In the genomic region with DNA sequence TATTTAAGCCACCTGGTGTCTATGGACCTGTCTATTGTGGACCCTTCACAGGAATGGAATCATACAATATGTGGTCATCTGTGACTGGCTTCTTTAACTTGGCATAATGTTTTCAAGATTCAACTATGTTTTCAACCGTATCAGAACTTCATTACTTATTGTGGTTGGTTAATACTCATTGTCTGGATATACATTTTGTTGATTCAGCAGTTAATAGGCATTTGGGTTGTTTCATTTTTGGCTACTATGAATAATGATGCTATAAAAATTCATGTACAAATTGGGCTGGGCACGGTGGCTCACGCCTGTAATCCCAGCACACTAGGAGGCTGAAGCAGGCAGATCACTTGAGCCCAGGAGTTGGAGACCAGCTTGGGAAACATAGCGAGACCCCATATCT, we compare ENCODE assay signal across 29 cellular contexts. TPM values are rescaled to one million over a fixed set of nuclear protein-coding genes. Genes with fewer than 3 reads are reported as not detected.
DNase-seq lines count a peak whose midpoint lies in the region; ATAC-seq, FAIRE-seq and TF ChIP-seq lines count a peak whose summit lies in the region.
"Had no signal": no experiment of that assay in that cellular context is flagged by ENCODE, and none has a peak within 500 bp of the region (broad histone marks: within the 10 kb centered on the region; RNA-seq: fewer than 3 reads in every experiment).

No MANE protein-coding gene starts in this region.

- TF ChIP-seq CTCF in HepG2 (CRISPR knock-in tag; IDR thresholded peaks at IDR 0.05) (no peak), right lobe of liver (IDR thresholded peaks at IDR 0.05) (no peak), K562 (IDR thresholded peaks at IDR 0.05 in 2 of 3, conservative IDR thresholded peaks at IDR 0.05 in 1 of 3; ENCODE audit: insufficient read depth in 2 of 3, low read depth in 1 of 3, low read length in 3 of 3) (no peak)

- no peak overlapping the region for H3K4me2 ChIP-seq in HepG2 (ENCODE audit: low read depth, low read length)
- H3K4me2 ChIP-seq in K562 (ENCODE audit: insufficient read depth, low read length), result no peak overlapping the region
- H3K4me2 ChIP-seq: BLaER1 had no signal

- H3K4me1 ChIP-seq in HepG2 (ENCODE audit: insufficient read depth, low read length) (peaks cover 29% of the 10 kb centered on the region), right lobe of liver (peaks cover 0 to 12% (median 3%) of the 10 kb centered on the region in 4 donors), K562 (replicated peaks in 1 of 2; ENCODE audit: control insufficient read depth in 2 of 2, insufficient read depth in 2 of 2, low read length in 2 of 2) (peaks cover 0 to 19% of the 10 kb centered on the region in 2 experiments; a peak in 1 of 5 replicates)
- H3K4me1 ChIP-seq: BE2C had no signal

- no peaks in the 10 kb centered on the region for H3K9me1 ChIP-seq in K562 (ENCODE audit: control insufficient read depth, insufficient read depth, low read length)

- no peak for DNase-seq in HepG2 (ENCODE audit: low spot score)
- DNase-seq in right lobe of liver, result no peak
- DNase-seq in K562 (ENCODE audit: extremely low read depth in 1 of 4, low spot score in 3 of 4), result no peak
- DNase-seq in NCI-H2227 (lab: John Stamatoyannopoulos, UW; ENCODE audit: unreplicated experiment), result no peak
- DNase-seq in SKM-1 (lab: John Stamatoyannopoulos, UW; ENCODE audit: unreplicated experiment), result no peak
- DNase-seq: ACHN; BE2C; C1 segment of cervical spinal cord; CD4-positive, alpha-beta memory T cell; CD4-positive, CD25-positive, alpha-beta regulatory T cell; CD8-positive, alpha-beta memory T cell; COR-L47; DMS 273 treated with DMSO at 0.1 percent for 48 hours; DMS153; DMS53; DMS79; DND-41; EL; GDM1 had no signal

- WGBS in HepG2 (ENCODE audit: low lambda C conversion rate), result 98% methylated on average over 4 of the region's 4 CpGs
- 88% methylated on average over 4 of the region's 4 CpGs for WGBS in right lobe of liver (ENCODE audit: insufficient coverage, low coverage, low lambda C conversion rate, missing lambda C conversion rate)
- 62% methylated on average over 4 of the region's 4 CpGs for WGBS in K562 (ENCODE audit: insufficient coverage, low coverage, missing lambda C conversion rate)

- CTCF ChIA-PET in HepG2 (lab: Yijun Ruan, JAX; ENCODE audit: low intra/inter-chr PET ratio, low total read pairs) (no interaction called here), K562 (lab: Yijun Ruan, JAX; ENCODE audit: low intra/inter-chr PET ratio) (no interaction called here)

- H3K27me3 ChIP-seq in HepG2 (ENCODE audit: control insufficient read depth in 1 of 2, insufficient read depth in 2 of 2, low read length in 2 of 2), result no peaks in the 10 kb centered on the region
- H3K27me3 ChIP-seq in right lobe of liver, result no peaks in the 10 kb centered on the region
- H3K27me3 ChIP-seq in K562 (ENCODE audit: control insufficient read depth in 2 of 2, insufficient read depth in 2 of 2, low read length in 2 of 2), result no peaks in the 10 kb centered on the region; a peak in 1 of 5 replicates
- H3K27me3 ChIP-seq: BE2C, BLaER1 had no signal

- FAIRE-seq in HepG2 (lab: Jason Lieb, UNC) (no peak), K562 (lab: Jason Lieb, UNC) (no peak)
- FAIRE-seq: GM12878, GM12892, GM18507 had no signal

- no peak overlapping the region for H3K9ac ChIP-seq in HepG2 (ENCODE audit: insufficient read depth, low read depth, low read length)
- no peak overlapping the region for H3K9ac ChIP-seq in K562 (ENCODE audit: insufficient read depth in 1 of 2, low read depth in 2 of 2, low read length in 2 of 2)
- H3K9ac ChIP-seq: BLaER1 had no signal

- ATAC-seq in HepG2, result no peak
- no peak for ATAC-seq in right lobe of liver
- no peak for ATAC-seq in K562
- ATAC-seq: GM12878 had no signal

- TF ChIP-seq EP300 in HepG2 (IDR thresholded peaks at IDR 0.05; ENCODE audit: low read depth in 2 of 2, low read length in 2 of 2) (no peak), HepG2 (CRISPR knock-in tag; IDR thresholded peaks at IDR 0.05; ENCODE audit: borderline replicate concordance) (no peak), K562 (IDR thresholded peaks at IDR 0.05; ENCODE audit: low read length) (no peak)

- BruUV-seq in HepG2 (replicated peaks; lab: Mats Ljungman, UMichigan) (no TSS peak), K562 (replicated peaks; lab: Mats Ljungman, UMichigan) (no TSS peak)

- H3K36me3 ChIP-seq in HepG2 (replicated peaks in 1 of 2; ENCODE audit: control insufficient read depth in 1 of 2, insufficient read depth in 2 of 2, low read length in 2 of 2) (no peaks in the 10 kb centered on the region), right lobe of liver (no peaks in the 10 kb centered on the region), K562 (ENCODE audit: control insufficient read depth, insufficient read depth, low read length) (no peaks in the 10 kb centered on the region; the same call in 2 of the 3 replicates)
- H3K36me3 ChIP-seq: BE2C, BLaER1 had no signal

- no peak overlapping the region for H3K27ac ChIP-seq in HepG2 (ENCODE audit: extremely low read length, insufficient read depth, low read length)
- no peak overlapping the region for H3K27ac ChIP-seq in right lobe of liver
- H3K27ac ChIP-seq in K562 (ENCODE audit: extremely low read depth, low read depth, low read length), result no peak overlapping the region
- H3K27ac ChIP-seq: 22Rv1, BLaER1 had no signal

- H3K9me3 ChIP-seq in HepG2 (ENCODE audit: low read length), result no peaks in the 10 kb centered on the region
- no peaks in the 10 kb centered on the region for H3K9me3 ChIP-seq in right lobe of liver
- H3K9me3 ChIP-seq in K562 (replicated peaks; ENCODE audit: control insufficient read depth, insufficient read depth, low read depth, low read length), result no peaks in the 10 kb centered on the region
- H3K9me3 ChIP-seq: BE2C, BLaER1 had no signal

- POLR2A ChIA-PET in HepG2 (lab: Yijun Ruan, JAX) (no interaction called here), K562 (lab: Yijun Ruan, JAX) (interaction anchor here (0.6 kb wide), 1 partner anchor 11 kb away, joined by 3 read pairs; no protein-coding TSS in a partner anchor)

- TF ChIP-seq POLR2A in HepG2 (IDR thresholded peaks at IDR 0.05; ENCODE audit: insufficient read depth in 1 of 2, low read depth in 2 of 2, low read length in 2 of 2) (no peak), right lobe of liver (IDR thresholded peaks at IDR 0.05) (no peak), K562 (conservative IDR thresholded peaks at IDR 0.05) (no peak)

- in situ Hi-C loops in HepG2 (cut with HindIII; ENCODE audit: extremely low pct_ligation_motif_present, low pct_unique_long_range_greater_than_20kb), result loop anchor here (10.0 kb wide), 1 partner anchor 77 kb away; the partner anchor contains the start of gene SPI1
- in situ Hi-C loops in K562 (cut with MboI), result no loop called here

- H4K20me1 ChIP-seq in HepG2 (ENCODE audit: insufficient read depth, low read length) (no peaks in the 10 kb centered on the region), K562 (replicated peaks; ENCODE audit: control insufficient read depth, insufficient read depth, low read length) (no peaks in the 10 kb centered on the region)
- H4K20me1 ChIP-seq: BLaER1 had no signal

- intact Hi-C loops in HepG2 (cut with micrococcal nuclease; ENCODE audit: unreplicated experiment) (loop anchor here (10.0 kb wide), 1 partner anchor 403 kb away; no protein-coding TSS in a partner anchor), right lobe of liver (cut with DNase I) (loop anchor here in 1 of 2 donors (5.0 kb wide), 1 partner anchor 74 kb away; the partner anchor contains the start of gene SPI1), K562 (cut with micrococcal nuclease) (loop anchor here (10.0 kb wide), 2 partner anchors 403 to 567 kb away; no protein-coding TSS in a partner anchor)

- H2AFZ ChIP-seq in HepG2 (ENCODE audit: low read length) (no peak overlapping the region), K562 (ENCODE audit: low read depth, low read length) (no peak overlapping the region)

- no peak overlapping the region for H3K4me3 ChIP-seq in HepG2 (replicated peaks in 1 of 3; ENCODE audit: insufficient read depth in 1 of 3, low read depth in 2 of 3, low read length in 3 of 3)
- H3K4me3 ChIP-seq in right lobe of liver, result no peak overlapping the region
- no peak overlapping the region for H3K4me3 ChIP-seq in K562
- H3K4me3 ChIP-seq: BLaER1, GM12878 had no signal

- no peaks in the 10 kb centered on the region for H3K79me2 ChIP-seq in HepG2 (ENCODE audit: insufficient read depth, low read length)
- no peaks in the 10 kb centered on the region for H3K79me2 ChIP-seq in K562 (ENCODE audit: control insufficient read depth, insufficient read depth, low read length)

- no peak for TF ChIP-seq RAD21 in HepG2 (CRISPR knock-in tag; IDR thresholded peaks at IDR 0.05)
- TF ChIP-seq RAD21 in K562 (CRISPR knock-in tag; conservative IDR thresholded peaks at IDR 0.05 in 1 of 2, IDR thresholded peaks at IDR 0.05 in 1 of 2), result no peak

RNA-seq across cellular contexts. Expression of gene RAPSN, which starts 2.5 kb away (rescaled TPM):
- 0.60 and 1.2 TPM in 2 replicates for total RNA-seq in HepG2 (2016; rRNA removed; fragmentation: Illumina TruSeq; extraction: Trizol)
- 0.91 and 1.4 TPM in 2 replicates for total RNA-seq in HepG2 (2016; cell fraction: cytosol; rRNA removed; fragmentation: Illumina TruSeq; extraction: Trizol; ENCODE audit: low read depth)
- 1.0 and 1.7 TPM in 2 replicates for total RNA-seq in HepG2 (2016; cell fraction: insoluble cytoplasmic fraction; rRNA removed; fragmentation: Illumina TruSeq; extraction: Trizol)
- total RNA-seq in HepG2 (2016; cell fraction: membrane; rRNA removed; fragmentation: Illumina TruSeq; extraction: Trizol), result 1.2 and 1.4 TPM in 2 replicates
- total RNA-seq in HepG2 (2016; cell fraction: nucleus; rRNA removed; fragmentation: Illumina TruSeq; extraction: Trizol), result 0.72 and 1.2 TPM in 2 replicates
- 0.15 and 0.40 TPM in 2 replicates for polyA plus RNA-seq in HepG2 (2011; rRNA removed)
- polyA plus RNA-seq in HepG2 (2011; cell fraction: cytosol; rRNA removed), result 0.13 and 0.14 TPM in 2 replicates
- polyA plus RNA-seq in HepG2 (2011; cell fraction: nucleus; rRNA removed), result 0.77 and 1.1 TPM in 2 replicates
- 0.79 and 0.80 TPM in 2 replicates for polyA plus RNA-seq in HepG2 (2012)
- 0.51 and 1.2 TPM in 2 replicates for polyA plus RNA-seq in HepG2 (2016; cell fraction: cytosol; fragmentation: Illumina TruSeq; extraction: Trizol; ENCODE audit: low read depth)
- polyA plus RNA-seq in HepG2 (2016; cell fraction: insoluble cytoplasmic fraction; fragmentation: Illumina TruSeq; extraction: Trizol; ENCODE audit: low read depth), result 0.83 and 0.93 TPM in 2 replicates
- 0.44 TPM in 1 of 2 replicates, not detected in the other for polyA plus RNA-seq in HepG2 (2016; cell fraction: membrane; fragmentation: Illumina TruSeq; extraction: Trizol; ENCODE audit: low read depth)
- 2.3 and 3.6 TPM in 2 replicates for polyA plus RNA-seq in HepG2 (2016; cell fraction: nucleus; fragmentation: Illumina TruSeq; extraction: Trizol; ENCODE audit: insufficient read depth, low read depth)
- polyA minus RNA-seq in HepG2 (2011; rRNA and poly(A)+ RNA removed; ENCODE audit: low replicate concordance), result 0.16 and 0.64 TPM in 2 replicates
- polyA minus RNA-seq in HepG2 (2011; cell fraction: cytosol; rRNA and poly(A)+ RNA removed), result not detected in 2 replicates
- 0.75 and 1.2 TPM in 2 replicates for polyA minus RNA-seq in HepG2 (2011; cell fraction: nucleus; rRNA and poly(A)+ RNA removed)
- total RNA-seq in right lobe of liver, result under 1 TPM in 3 of 6 experiments, not detected in 3; 0.15 to 0.49 (median 0.25) TPM
- not detected in 2 replicates for total RNA-seq in K562 (2011; cell fraction: chromatin; rRNA removed; ENCODE audit: low replicate concordance)
- not detected in 2 replicates for total RNA-seq in K562 (2011; cell fraction: nucleolus; rRNA removed)
- not detected in 2 replicates for total RNA-seq in K562 (2011; cell fraction: nucleoplasm; rRNA removed)
- total RNA-seq in K562 (2014; rRNA removed), result not detected in 2 replicates
- not detected in 2 replicates for total RNA-seq in K562 (2014; rRNA removed; fragmentation: Illumina TruSeq; extraction: Trizol)
- 0.11 TPM in 1 of 2 replicates, not detected in the other for total RNA-seq in K562 (2015; rRNA removed; fragmentation: Illumina TruSeq; extraction: Trizol)
- total RNA-seq in K562 (2021), result 0.13 TPM in 1 of 2 replicates, not detected in the other
- polyA plus RNA-seq in K562 (2011; rRNA removed), result 0.06 TPM in 1 of 2 replicates, not detected in the other
- polyA plus RNA-seq in K562 (2011; cell fraction: cytosol; rRNA removed), result 0.04 TPM in 1 of 2 replicates, not detected in the other
- polyA plus RNA-seq in K562 (2011; cell fraction: nucleus; rRNA removed), result not detected in 2 replicates
- polyA plus RNA-seq in K562 (2012), result 0.14 TPM in 1 of 2 replicates, not detected in the other
- not detected in 2 replicates for polyA plus RNA-seq in K562 (2014; fragmentation: Illumina TruSeq; extraction: Trizol)
- polyA plus RNA-seq in K562 (2014; fragmentation: Nextera tagmentation; extraction: Ambion mirVana), result not detected
- polyA plus RNA-seq in K562 (2014; rRNA removed), result not detected in 2 replicates
- not detected in 2 replicates for polyA minus RNA-seq in K562 (2011; rRNA and poly(A)+ RNA removed)
- not detected in 2 replicates for polyA minus RNA-seq in K562 (2011; cell fraction: cytosol; rRNA and poly(A)+ RNA removed)
- polyA minus RNA-seq in K562 (2011; cell fraction: nucleus; rRNA and poly(A)+ RNA removed), result not detected in 2 replicates
- total RNA-seq: A172, Daoy, G401 had no signal
- polyA plus RNA-seq: AG04450; CD14-positive monocyte; CD4-positive, alpha-beta memory T cell; CD4-positive, CD25-positive, alpha-beta regulatory T cell; CD8-positive, alpha-beta memory T cell had no signal

RNA-seq across cellular contexts. Expression of gene PSMC3, which starts 25.2 kb away (rescaled TPM):
- total RNA-seq in HepG2 (2016; rRNA removed; fragmentation: Illumina TruSeq; extraction: Trizol) (214 and 279 TPM in 2 replicates), right lobe of liver (10 to 100 TPM; 52.5 to 98.1 (median 63.3) TPM), K562 (2014; rRNA removed) (222 and 237 TPM in 2 replicates), K562 (2014; rRNA removed; fragmentation: Illumina TruSeq; extraction: Trizol) (311 and 382 TPM in 2 replicates), K562 (2015; rRNA removed; fragmentation: Illumina TruSeq; extraction: Trizol) (292 and 301 TPM in 2 replicates), K562 (2021) (189 and 211 TPM in 2 replicates)
- total RNA-seq in HepG2 (2016; cell fraction: cytosol; rRNA removed; fragmentation: Illumina TruSeq; extraction: Trizol; ENCODE audit: low read depth), result 50.9 and 53.3 TPM in 2 replicates
- total RNA-seq in HepG2 (2016; cell fraction: insoluble cytoplasmic fraction; rRNA removed; fragmentation: Illumina TruSeq; extraction: Trizol), result 219 and 288 TPM in 2 replicates
- 67.5 and 75.1 TPM in 2 replicates for total RNA-seq in HepG2 (2016; cell fraction: membrane; rRNA removed; fragmentation: Illumina TruSeq; extraction: Trizol)
- total RNA-seq in HepG2 (2016; cell fraction: nucleus; rRNA removed; fragmentation: Illumina TruSeq; extraction: Trizol), result 86.3 and 92.9 TPM in 2 replicates
- polyA plus RNA-seq in HepG2 (2011; rRNA removed) (66.7 and 75.8 TPM in 2 replicates), K562 (2011; rRNA removed) (126 and 240 TPM in 2 replicates), K562 (2014; fragmentation: Illumina TruSeq; extraction: Trizol) (324 and 393 TPM in 2 replicates), K562 (2014; fragmentation: Nextera tagmentation; extraction: Ambion mirVana) (10 to 100 TPM; 44.3 to 98.5 TPM), K562 (2014; rRNA removed) (262 and 265 TPM in 2 replicates)
- 95.2 and 102 TPM in 2 replicates for polyA plus RNA-seq in HepG2 (2011; cell fraction: cytosol; rRNA removed)
- polyA plus RNA-seq in HepG2 (2011; cell fraction: nucleus; rRNA removed), result 41.7 and 44.9 TPM in 2 replicates
- polyA plus RNA-seq in HepG2 (2012), result 71.8 and 98.0 TPM in 2 replicates
- 52.7 and 54.7 TPM in 2 replicates for polyA plus RNA-seq in HepG2 (2016; cell fraction: cytosol; fragmentation: Illumina TruSeq; extraction: Trizol; ENCODE audit: low read depth)
- polyA plus RNA-seq in HepG2 (2016; cell fraction: insoluble cytoplasmic fraction; fragmentation: Illumina TruSeq; extraction: Trizol; ENCODE audit: low read depth), result 298 and 314 TPM in 2 replicates
- 58.7 and 63.6 TPM in 2 replicates for polyA plus RNA-seq in HepG2 (2016; cell fraction: membrane; fragmentation: Illumina TruSeq; extraction: Trizol; ENCODE audit: low read depth)
- 117 and 127 TPM in 2 replicates for polyA plus RNA-seq in HepG2 (2016; cell fraction: nucleus; fragmentation: Illumina TruSeq; extraction: Trizol; ENCODE audit: insufficient read depth, low read depth)
- polyA minus RNA-seq in HepG2 (2011; rRNA and poly(A)+ RNA removed; ENCODE audit: low replicate concordance), result 52.6 and 310 TPM in 2 replicates
- 39.1 and 44.3 TPM in 2 replicates for polyA minus RNA-seq in HepG2 (2011; cell fraction: cytosol; rRNA and poly(A)+ RNA removed)
- polyA minus RNA-seq in HepG2 (2011; cell fraction: nucleus; rRNA and poly(A)+ RNA removed), result 51.1 and 58.3 TPM in 2 replicates
- total RNA-seq in K562 (2011; cell fraction: chromatin; rRNA removed; ENCODE audit: low replicate concordance), result 145 and 204 TPM in 2 replicates
- total RNA-seq in K562 (2011; cell fraction: nucleolus; rRNA removed), result 116 and 126 TPM in 2 replicates
- total RNA-seq in K562 (2011; cell fraction: nucleoplasm; rRNA removed), result 96.6 and 141 TPM in 2 replicates
- 134 and 180 TPM in 2 replicates for polyA plus RNA-seq in K562 (2011; cell fraction: cytosol; rRNA removed)
- 72.2 and 75.9 TPM in 2 replicates for polyA plus RNA-seq in K562 (2011; cell fraction: nucleus; rRNA removed)
- polyA plus RNA-seq in K562 (2012), result 229 and 337 TPM in 2 replicates
- 357 and 499 TPM in 2 replicates for polyA minus RNA-seq in K562 (2011; rRNA and poly(A)+ RNA removed)
- polyA minus RNA-seq in K562 (2011; cell fraction: cytosol; rRNA and poly(A)+ RNA removed), result 72.6 and 83.1 TPM in 2 replicates
- polyA minus RNA-seq in K562 (2011; cell fraction: nucleus; rRNA and poly(A)+ RNA removed), result 50.2 and 64.0 TPM in 2 replicates

RNA-seq across cellular contexts. Expression of gene SLC39A13, which starts 43.0 kb away (rescaled TPM):
- 7.2 and 15.3 TPM in 2 replicates for total RNA-seq in HepG2 (2016; rRNA removed; fragmentation: Illumina TruSeq; extraction: Trizol)
- total RNA-seq in HepG2 (2016; cell fraction: cytosol; rRNA removed; fragmentation: Illumina TruSeq; extraction: Trizol; ENCODE audit: low read depth), result 5.8 and 6.7 TPM in 2 replicates
- 5.9 and 15.1 TPM in 2 replicates for total RNA-seq in HepG2 (2016; cell fraction: insoluble cytoplasmic fraction; rRNA removed; fragmentation: Illumina TruSeq; extraction: Trizol)
- total RNA-seq in HepG2 (2016; cell fraction: membrane; rRNA removed; fragmentation: Illumina TruSeq; extraction: Trizol), result 12.4 and 12.8 TPM in 2 replicates
- total RNA-seq in HepG2 (2016; cell fraction: nucleus; rRNA removed; fragmentation: Illumina TruSeq; extraction: Trizol), result 13.7 and 15.1 TPM in 2 replicates
- polyA plus RNA-seq in HepG2 (2011; rRNA removed), result 30.5 and 40.7 TPM in 2 replicates
- 23.0 and 34.8 TPM in 2 replicates for polyA plus RNA-seq in HepG2 (2011; cell fraction: cytosol; rRNA removed)
- polyA plus RNA-seq in HepG2 (2011; cell fraction: nucleus; rRNA removed), result 143 and 176 TPM in 2 replicates
- 13.2 and 20.5 TPM in 2 replicates for polyA plus RNA-seq in HepG2 (2012)
- 9.4 and 9.7 TPM in 2 replicates for polyA plus RNA-seq in HepG2 (2016; cell fraction: cytosol; fragmentation: Illumina TruSeq; extraction: Trizol; ENCODE audit: low read depth)
- polyA plus RNA-seq in HepG2 (2016; cell fraction: insoluble cytoplasmic fraction; fragmentation: Illumina TruSeq; extraction: Trizol; ENCODE audit: low read depth), result 6.9 and 7.7 TPM in 2 replicates
- 11.6 and 15.3 TPM in 2 replicates for polyA plus RNA-seq in HepG2 (2016; cell fraction: membrane; fragmentation: Illumina TruSeq; extraction: Trizol; ENCODE audit: low read depth)
- 31.2 and 34.6 TPM in 2 replicates for polyA plus RNA-seq in HepG2 (2016; cell fraction: nucleus; fragmentation: Illumina TruSeq; extraction: Trizol; ENCODE audit: insufficient read depth, low read depth)
- polyA minus RNA-seq in HepG2 (2011; rRNA and poly(A)+ RNA removed; ENCODE audit: low replicate concordance), result 14.8 and 27.8 TPM in 2 replicates
- 8.2 and 8.5 TPM in 2 replicates for polyA minus RNA-seq in HepG2 (2011; cell fraction: cytosol; rRNA and poly(A)+ RNA removed)
- polyA minus RNA-seq in HepG2 (2011; cell fraction: nucleus; rRNA and poly(A)+ RNA removed), result 15.2 and 17.7 TPM in 2 replicates
- total RNA-seq in right lobe of liver, result 10 to 100 TPM in 5 of 6 experiments, 1 to 10 TPM in 1; 9.8 to 21.2 (median 13.1) TPM
- 14.7 and 58.9 TPM in 2 replicates for total RNA-seq in K562 (2011; cell fraction: chromatin; rRNA removed; ENCODE audit: low replicate concordance)
- 52.1 and 58.4 TPM in 2 replicates for total RNA-seq in K562 (2011; cell fraction: nucleolus; rRNA removed)
- 29.8 and 30.5 TPM in 2 replicates for total RNA-seq in K562 (2011; cell fraction: nucleoplasm; rRNA removed)
- total RNA-seq in K562 (2014; rRNA removed), result 9.5 and 14.0 TPM in 2 replicates
- 0.61 and 1.3 TPM in 2 replicates for total RNA-seq in K562 (2014; rRNA removed; fragmentation: Illumina TruSeq; extraction: Trizol)
- 3.2 TPM in 2 replicates for total RNA-seq in K562 (2015; rRNA removed; fragmentation: Illumina TruSeq; extraction: Trizol)
- total RNA-seq in K562 (2021), result 10.9 TPM in 2 replicates
- 6.7 and 10.2 TPM in 2 replicates for polyA plus RNA-seq in K562 (2011; rRNA removed)
- polyA plus RNA-seq in K562 (2011; cell fraction: cytosol; rRNA removed), result 11.1 and 20.7 TPM in 2 replicates
- 75.5 and 90.8 TPM in 2 replicates for polyA plus RNA-seq in K562 (2011; cell fraction: nucleus; rRNA removed)
- 7.4 and 23.7 TPM in 2 replicates for polyA plus RNA-seq in K562 (2012)
- polyA plus RNA-seq in K562 (2014; fragmentation: Illumina TruSeq; extraction: Trizol), result 2.8 and 7.3 TPM in 2 replicates
- polyA plus RNA-seq in K562 (2014; fragmentation: Nextera tagmentation; extraction: Ambion mirVana), result under 1 TPM; 0.17 to 0.24 TPM
- 14.4 and 15.9 TPM in 2 replicates for polyA plus RNA-seq in K562 (2014; rRNA removed)
- polyA minus RNA-seq in K562 (2011; rRNA and poly(A)+ RNA removed), result 1.3 and 1.6 TPM in 2 replicates
- polyA minus RNA-seq in K562 (2011; cell fraction: cytosol; rRNA and poly(A)+ RNA removed), result 3.2 and 7.4 TPM in 2 replicates
- polyA minus RNA-seq in K562 (2011; cell fraction: nucleus; rRNA and poly(A)+ RNA removed), result 10.1 and 12.0 TPM in 2 replicates

Comparison
In these comparisons a context has a peak if more than half of its experiments do, and no peak if none do; other contexts are left out.
1. Of the 241 proteins assayed by ChIP-seq in both HepG2 and K562: peak only in HepG2: none; only in K562: MAFG; in both: MAFF and MAFK; in neither: 238.